In genomic region chr2:136207030-136207623, GRCh38 we compare ENCODE assay signal across 10 cellular contexts.
DNase-seq lines count a peak whose midpoint lies in the region; ATAC-seq, FAIRE-seq and TF ChIP-seq lines count a peak whose summit lies in the region.
"Had no signal": no experiment of that assay in that cellular context is flagged by ENCODE, and none has a peak within 500 bp of the region (broad histone marks: within the 10 kb centered on the region; RNA-seq: fewer than 3 reads in every experiment).

No MANE protein-coding gene starts in this region.

- peaks cover 8 to 22% (median 17%) of the 10 kb centered on the region in 7 donors for H3K9me3 Mint-ChIP-seq in naive B cell

- ATAC-seq in HG02571 (IDR thresholded peaks at IDR 0.05; ENCODE audit: unreplicated experiment) (peak; percentile 54), naive B cell (ENCODE audit: low read depth in 2 of 2) (peak; percentile 71)

- peak overlapping the region; percentile 98 to 100 (median 100) for H3K27ac Mint-ChIP-seq in naive B cell

- no peak for TF ChIP-seq POLR2A in H54 (IDR thresholded peaks at IDR 0.05; ENCODE audit: low read depth, low read length)

- FAIRE-seq in H54 (lab: Jason Lieb, UNC): no peak
- FAIRE-seq: A204.1 had no signal

- peak overlapping the region; percentile 20 to 85 (median 77) for H3K4me3 Mint-ChIP-seq in naive B cell
- H3K4me3 Mint-ChIP-seq: neural crest cell had no signal

- no peaks in the 10 kb centered on the region for H3K27me3 Mint-ChIP-seq in naive B cell

- peaks cover 6 to 27% of the 10 kb centered on the region in 2 donors for H3K36me3 Mint-ChIP-seq in naive B cell

- DNase-seq in NCI-H510A treated with DMSO at 0.1 percent for 48 hours (lab: John Stamatoyannopoulos, UW) (peak; percentile 58), NCI-H510A (lab: John Stamatoyannopoulos, UW) (no peak), MV-4-11 (lab: John Stamatoyannopoulos, UW) (peak; percentile 85), naive B cell (peak; percentile 86), NCI-H524 treated with DMSO at 0.1 percent for 48 hours (lab: John Stamatoyannopoulos, UW) (no peak), H54 (ENCODE audit: insufficient read length, low spot score) (no peak), foreskin melanocyte (no peak)

- peaks cover 53 to 78% (median 73%) of the 10 kb centered on the region in 3 donors for H3K4me1 Mint-ChIP-seq in naive B cell

Comparison
In these comparisons a context has a peak if more than half of its experiments do, and no peak if none do; other contexts are left out.
1. DNase-seq: peak in NCI-H510A treated with DMSO at 0.1 percent for 48 hours (single experiment), MV-4-11 (single experiment) and naive B cell (single experiment); none in NCI-H510A (single experiment), NCI-H524 treated with DMSO at 0.1 percent for 48 hours (single experiment), H54 (single experiment) and foreskin melanocyte (single experiment).